Comparison of ENCODE assay signal across 30 cellular contexts in genomic region chr5:8844847-8845246, GRCh38.
DNase-seq lines count a peak whose midpoint lies in the region; ATAC-seq, FAIRE-seq and TF ChIP-seq lines count a peak whose summit lies in the region.
"Had no signal": no experiment of that assay in that cellular context is flagged by ENCODE, and none has a peak within 500 bp of the region (broad histone marks: within the 10 kb centered on the region; RNA-seq: fewer than 3 reads in every experiment).

No MANE protein-coding gene starts in this region.

- TF ChIP-seq POLR2A in endothelial cell of umbilical vein (IDR thresholded peaks at IDR 0.05; ENCODE audit: low read depth, low read length): no peak

- no peak overlapping the region for H3K4me3 Mint-ChIP-seq in activated T-cell treated with anti-CD3 and anti-CD28 coated beads, Interleukin-2, amount 50 U/mL, for 24 hours
- H3K4me3 Mint-ChIP-seq: WTC11 had no signal

- H3K9me3 ChIP-seq in endothelial cell of umbilical vein (replicated peaks; ENCODE audit: control insufficient read depth, insufficient read depth, low read length): no peaks in the 10 kb centered on the region

- peak; percentile 45 for DNase-seq in AG10803 (ENCODE audit: low read depth)
- peak; percentile 10 for DNase-seq in LHCN-M2 (ENCODE audit: low read depth)
- DNase-seq in endothelial cell of umbilical vein (ENCODE audit: low read depth, low spot score): no peak
- peak; percentile 19 to 61 for DNase-seq in lung microvascular endothelial cell (ENCODE audit: low read depth in 2 of 2)
- no peak for DNase-seq in activated T-cell treated with anti-CD3 and anti-CD28 coated beads, Interleukin-2, amount 50 U/mL, for 24 hours
- no peak for DNase-seq in SW480 (ENCODE audit: low spot score)
- DNase-seq: activated CD8-positive, alpha-beta memory T cell treated with anti-CD3 and anti-CD28 coated beads, Interleukin-2, amount 50 U/mL, for 48 hours; activated effector memory CD4-positive, alpha-beta T cell treated with anti-CD3 and anti-CD28 coated beads, Interleukin-2, amount 50 U/mL, for 16 hours; COR-L47; cortex of kidney; DMS79; islet precursor cell; NCI-H1417; NCI-H510A; NK-92 treated with Interleukin-12 subunit alpha and Interleukin-12 subunit beta, amount 100 ng/mL, for 24 hours; Peyer's patch; retina; spleen; stimulated activated CD4-positive, alpha-beta T cell treated with anti-CD3 and anti-CD28 coated beads, Interleukin-4, amount 100 ng/mL, for 1 hour; stimulated activated naive CD8-positive, alpha-beta T cell treated with anti-CD3 and anti-CD28 coated beads, Interleukin-15, Interleukin-2, amounts not matched to agents 100 U/mL and 50 U/mL, for 24 hours; T-helper 9 cell had no signal

- H3K27me3 Mint-ChIP-seq in activated T-cell treated with anti-CD3 and anti-CD28 coated beads, Interleukin-2, amount 50 U/mL, for 24 hours: no peaks in the 10 kb centered on the region

- H3K9me3 Mint-ChIP-seq in activated T-cell treated with anti-CD3 and anti-CD28 coated beads, Interleukin-2, amount 50 U/mL, for 24 hours: peaks cover 13% of the 10 kb centered on the region

- no peaks in the 10 kb centered on the region for H3K36me3 ChIP-seq in endothelial cell of umbilical vein (ENCODE audit: control insufficient read depth in 2 of 2, extremely low read depth in 1 of 2, insufficient read depth in 2 of 2, low read length in 2 of 2)
- H3K36me3 ChIP-seq: breast epithelium, gastroesophageal sphincter, Peyer's patch, spleen, tibial nerve had no signal

- POLR2A ChIA-PET in endothelial cell of umbilical vein (lab: Charles Lee): no interaction called here

- H3K79me2 ChIP-seq in endothelial cell of umbilical vein (ENCODE audit: control insufficient read depth, insufficient read depth, low read length): no peaks in the 10 kb centered on the region

- no peak overlapping the region for H3K27ac ChIP-seq in endothelial cell of umbilical vein (ENCODE audit: insufficient read depth, low read depth, low read length)
- H3K27ac ChIP-seq: SK-N-MC, spleen had no signal

- no peak overlapping the region for H3K27ac Mint-ChIP-seq in activated T-cell treated with anti-CD3 and anti-CD28 coated beads, Interleukin-2, amount 50 U/mL, for 24 hours
- H3K27ac Mint-ChIP-seq: WTC11 had no signal

- BruUV-seq in endothelial cell of umbilical vein (replicated peaks; lab: Mats Ljungman, UMichigan): no TSS peak

- H3K9me1 ChIP-seq in endothelial cell of umbilical vein (replicated peaks; ENCODE audit: control insufficient read depth, extremely low read depth, insufficient read depth, low read length): no peaks in the 10 kb centered on the region

- intact Hi-C loops in endothelial cell of umbilical vein (cut with micrococcal nuclease): no loop called here

- H3K36me3 Mint-ChIP-seq in activated T-cell treated with anti-CD3 and anti-CD28 coated beads, Interleukin-2, amount 50 U/mL, for 24 hours (ENCODE audit: low read depth): no peaks in the 10 kb centered on the region

- peaks cover 4% of the 10 kb centered on the region for H3K4me1 ChIP-seq in endothelial cell of umbilical vein (ENCODE audit: control insufficient read depth, extremely low read depth, insufficient read depth, low read length)
- H3K4me1 ChIP-seq: breast epithelium, gastroesophageal sphincter, Peyer's patch, spleen, tibial nerve had no signal

- no peak overlapping the region for H3K4me2 ChIP-seq in endothelial cell of umbilical vein (ENCODE audit: insufficient read depth, low read length)

- no peak for TF ChIP-seq CTCF in AG10803 (conservative IDR thresholded peaks at IDR 0.05; ENCODE audit: low read length)
- TF ChIP-seq CTCF in endothelial cell of umbilical vein (IDR thresholded peaks at IDR 0.05; ENCODE audit: extremely low read depth in 1 of 2, insufficient read depth in 1 of 2, low read depth in 1 of 2, low read length in 2 of 2): no peak

- peak; percentile 63 for FAIRE-seq in endothelial cell of umbilical vein (lab: Jason Lieb, UNC)
- FAIRE-seq: A204.1, GM19239 had no signal

- dilution Hi-C loops in endothelial cell of umbilical vein (cut with MboI; ENCODE audit: extremely low pct_ligation_motif_present, low sequenced_read_pairs): no loop called here

- no peak overlapping the region for H3K9ac ChIP-seq in endothelial cell of umbilical vein (replicated peaks; ENCODE audit: extremely low read depth, insufficient read depth, low read length)

- ATAC-seq in HG02623 (IDR thresholded peaks at IDR 0.05; ENCODE audit: unreplicated experiment): no peak
- no peak for ATAC-seq in HG02981 (IDR thresholded peaks at IDR 0.05; ENCODE audit: unreplicated experiment)
- ATAC-seq: stimulated activated naive CD8-positive, alpha-beta T cell treated with anti-CD3 and anti-CD28 coated beads, Interleukin-15, Interleukin-2, amounts not matched to agents 100 U/mL and 50 U/mL, for 24 hours; WTC11 had no signal

- peak overlapping the region; percentile 62 for H2AFZ ChIP-seq in endothelial cell of umbilical vein (ENCODE audit: low read depth, low read length)

- CTCF ChIA-PET in endothelial cell of umbilical vein (lab: Charles Lee): interaction anchor here (1.7 to 2.3 kb wide), 2 partner anchors 15 to 21 kb away, joined by 5 to 9 read pairs; no protein-coding TSS in a partner anchor

- no peak overlapping the region for H3K4me3 ChIP-seq in AG10803 (ENCODE audit: low read length)
- H3K4me3 ChIP-seq in endothelial cell of umbilical vein (replicated peaks in 1 of 3; ENCODE audit: insufficient read depth in 1 of 3, low read depth in 1 of 3, low read length in 3 of 3): no peak overlapping the region
- H3K4me3 ChIP-seq: breast epithelium, gastroesophageal sphincter, Peyer's patch, SK-N-MC, spleen, tibial nerve had no signal

- H4K20me1 ChIP-seq in endothelial cell of umbilical vein (replicated peaks; ENCODE audit: control insufficient read depth, extremely low read depth, insufficient read depth, low read length): no peaks in the 10 kb centered on the region

- no peaks in the 10 kb centered on the region for H3K4me1 Mint-ChIP-seq in activated T-cell treated with anti-CD3 and anti-CD28 coated beads, Interleukin-2, amount 50 U/mL, for 24 hours (ENCODE audit: low read depth)

- no peaks in the 10 kb centered on the region for H3K27me3 ChIP-seq in endothelial cell of umbilical vein (ENCODE audit: control insufficient read depth in 2 of 2, insufficient read depth in 2 of 2, low read length in 2 of 2)
- H3K27me3 ChIP-seq: breast epithelium, gastroesophageal sphincter, Peyer's patch, spleen, tibial nerve had no signal

TF ChIP-seq in endothelial cell of umbilical vein, 7 proteins besides CTCF, POLR2A, EP300 and RAD21:
- TF ChIP-seq POLR2AphosphoS5 (IDR thresholded peaks at IDR 0.05; ENCODE audit: insufficient read depth, low read depth, low read length) (no peak), MYC (IDR thresholded peaks at IDR 0.05; ENCODE audit: low read depth, low read length) (no peak), EZH2 (IDR thresholded peaks at IDR 0.05; ENCODE audit: borderline replicate concordance, low read depth, low read length, severe bottlenecking) (no peak), JUN (IDR thresholded peaks at IDR 0.05; ENCODE audit: borderline replicate concordance, insufficient read depth, insufficient read length, low read depth) (no peak), GATA2 (IDR thresholded peaks at IDR 0.05; ENCODE audit: insufficient read depth, insufficient read length, low read depth, low read length) (no peak), FOS (IDR thresholded peaks at IDR 0.05; ENCODE audit: borderline replicate concordance, insufficient read depth, low read length) (no peak)
- TF ChIP-seq, protein P1, sequence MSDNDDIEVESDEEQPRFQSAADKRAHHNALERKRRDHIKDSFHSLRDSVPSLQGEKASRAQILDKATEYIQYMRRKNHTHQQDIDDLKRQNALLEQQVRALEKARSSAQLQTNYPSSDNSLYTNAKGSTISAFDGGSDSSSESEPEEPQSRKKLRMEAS (IDR thresholded peaks at IDR 0.05; ENCODE audit: insufficient read depth, insufficient read length): no peak

Comparison
In these comparisons a context has a peak if more than half of its experiments do, and no peak if none do; other contexts are left out.
1. DNase-seq: peak in AG10803 (single experiment), LHCN-M2 (single experiment) and lung microvascular endothelial cell (2 of 2); none in endothelial cell of umbilical vein (single experiment), activated T-cell treated with anti-CD3 and anti-CD28 coated beads, Interleukin-2, amount 50 U/mL, for 24 hours (single experiment) and SW480 (single experiment).